ENCODE assay signal across 8 cellular contexts in genomic region chr9:86947146-86948081, GRCh38. TPM values are rescaled to one million over a fixed set of nuclear protein-coding genes. Genes with fewer than 3 reads are reported as not detected.
A peak's percentile ranks its signal among the peaks of the same experiment; 100 is the strongest.
DNase-seq lines count a peak whose midpoint lies in the region; FAIRE-seq and TF ChIP-seq lines count a peak whose summit lies in the region.

TSS of gene GAS1 (minus strand) at chr9:86947506. CDS start at chr9:86946779, 727 bp downstream.

- intact Hi-C loops in mammary epithelial cell (cut with micrococcal nuclease), result loop anchor here (1.0 to 10.0 kb wide), 11 partner anchors 36 to 533 kb away; no protein-coding TSS in a partner anchor

- DNase-seq in GF-D8 (lab: John Stamatoyannopoulos, UW), result peak; percentile 31
- DNase-seq in HEK293T (ENCODE audit: extremely low spot score), result peak; percentile 86
- DNase-seq in NCI-H1092 (lab: John Stamatoyannopoulos, UW), result peak; percentile 60
- peak; percentile 80 for DNase-seq in mammary epithelial cell
- no peak for DNase-seq in D721Med (ENCODE audit: insufficient read length, low spot score)

- dilution Hi-C loops in mammary epithelial cell (cut with HindIII; ENCODE audit: low sequenced_read_pairs), result loop anchor here (5.0 kb wide), 1 partner anchor 35 kb away; no protein-coding TSS in a partner anchor

- H3K79me2 ChIP-seq in mammary epithelial cell (ENCODE audit: insufficient read depth, low read length), result peaks cover 7% of the 10 kb centered on the region

- H3K9ac ChIP-seq in mammary epithelial cell (ENCODE audit: insufficient read depth, low read length) (peak within 1 kb of the TSS; percentile 66), iPS-20b (ENCODE audit: low read depth, low read length) (peak within 1 kb of the TSS; percentile 74; the same call in 1 of the 2 replicates), skeletal muscle satellite cell (ENCODE audit: low read depth, low read length) (peak within 1 kb of the TSS; percentile 90)

- H3K27ac ChIP-seq in VCaP (peak within 1 kb of the TSS; percentile 65), mammary epithelial cell (ENCODE audit: insufficient read depth, low read depth, low read length) (peak within 1 kb of the TSS; percentile 55), iPS-20b (ENCODE audit: low read length) (no peak within 1 kb of the TSS)

- no peaks in the 10 kb centered on the region for H4K20me1 ChIP-seq in mammary epithelial cell (ENCODE audit: insufficient read depth, low read length)

- TF ChIP-seq CTCF in VCaP (conservative IDR thresholded peaks at IDR 0.05) (no peak), mammary epithelial cell (conservative IDR thresholded peaks at IDR 0.05 in 1 of 2, IDR thresholded peaks at IDR 0.05 in 1 of 2; ENCODE audit: extremely low read depth in 1 of 2, insufficient read depth in 1 of 2, low read depth in 1 of 2, low read length in 2 of 2) (no peak), D721Med (IDR thresholded peaks at IDR 0.05; ENCODE audit: insufficient read depth, missing control alignments) (no peak)

- in situ Hi-C loops in mammary epithelial cell (cut with MboI; ENCODE audit: low sequenced_read_pairs in 2 of 2), result loop anchor here (10.0 to 25.0 kb wide), 4 partner anchors 310 to 715 kb away; no protein-coding TSS in a partner anchor

- H3K4me3 ChIP-seq in mammary epithelial cell (replicated peaks in 1 of 3; ENCODE audit: insufficient read depth in 1 of 3, low read depth in 2 of 3, low read length in 3 of 3) (peak within 1 kb of the TSS; percentile 68 to 93 (median 85)), iPS-20b (ENCODE audit: low read length) (peak within 1 kb of the TSS; percentile 77), skeletal muscle satellite cell (ENCODE audit: low read length) (peak within 1 kb of the TSS; percentile 97)

- H3K27me3 ChIP-seq in mammary epithelial cell (ENCODE audit: insufficient read depth, low read length) (no peaks in the 10 kb centered on the region), iPS-20b (ENCODE audit: insufficient read depth, low read length) (peaks cover 55% of the 10 kb centered on the region), skeletal muscle satellite cell (ENCODE audit: control insufficient read depth, insufficient read depth, low read length) (no peaks in the 10 kb centered on the region)

- no TSS peak for BruUV-seq in mammary epithelial cell (replicated peaks; lab: Mats Ljungman, UMichigan)

- H3K36me3 ChIP-seq in mammary epithelial cell (ENCODE audit: insufficient read depth, low read length) (no peaks in the 10 kb centered on the region), iPS-20b (ENCODE audit: insufficient read depth, low read depth, low read length) (no peaks in the 10 kb centered on the region), skeletal muscle satellite cell (ENCODE audit: insufficient read depth, low read length) (peaks cover 10% of the 10 kb centered on the region)

- no peak for FAIRE-seq in D721Med (lab: Jason Lieb, UNC)

- H3K9me3 ChIP-seq in mammary epithelial cell (replicated peaks; ENCODE audit: insufficient read depth, low read length), result no peaks in the 10 kb centered on the region
- H3K9me3 ChIP-seq in iPS-20b (ENCODE audit: insufficient read depth, low read depth, low read length), result no peaks in the 10 kb centered on the region
- H3K9me3 ChIP-seq in skeletal muscle satellite cell (replicated peaks; ENCODE audit: low read length), result peaks cover under 1% of the 10 kb centered on the region

- H2AFZ ChIP-seq in mammary epithelial cell (ENCODE audit: low read depth, low read length), result peak within 1 kb of the TSS; percentile 88

- peak within 1 kb of the TSS; percentile 92 for H3K4me2 ChIP-seq in mammary epithelial cell (ENCODE audit: insufficient read depth, low read depth, low read length)
- H3K4me2 ChIP-seq in skeletal muscle satellite cell (ENCODE audit: low read length), result peak within 1 kb of the TSS; percentile 98

- CTCF ChIA-PET in HEK293T (lab: Yijun Ruan, JAX), result interaction anchor here (0.6 to 1.1 kb wide), 3 partner anchors 14 to 302 kb away, joined by 3 to 10 read pairs (median 3); no protein-coding TSS in a partner anchor
- CTCF ChIA-PET in mammary epithelial cell (lab: Charles Lee; ENCODE audit: low non-redundant PET), result interaction anchor here (0.6 to 0.9 kb wide), 4 partner anchors 60 to 463 kb away, joined by 3 to 7 read pairs (median 4); no protein-coding TSS in a partner anchor

- peaks cover 9% of the 10 kb centered on the region for H3K4me1 ChIP-seq in mammary epithelial cell (ENCODE audit: insufficient read depth, low read length)
- peaks cover 33% of the 10 kb centered on the region for H3K4me1 ChIP-seq in iPS-20b (ENCODE audit: insufficient read depth, low read length)
- peaks cover 23% of the 10 kb centered on the region for H3K4me1 ChIP-seq in skeletal muscle satellite cell (ENCODE audit: control insufficient read depth, insufficient read depth, low read length)

- 2% methylated on average over 19 of the region's 89 CpGs for WGBS in mammary epithelial cell (ENCODE audit: low coverage, missing lambda C conversion rate)

- POLR2A ChIA-PET in HEK293T (lab: Yijun Ruan, JAX), result interaction anchor here (1.2 kb wide), 1 partner anchor 140 kb away, joined by 4 read pairs; no protein-coding TSS in a partner anchor

TF ChIP-seq in HEK293T, 16 proteins besides CTCF, POLR2A, EP300 and RAD21:
- TF ChIP-seq SP1 (IDR thresholded peaks at IDR 0.05), result no peak
- no peak for TF ChIP-seq FOXA1 (IDR thresholded peaks at IDR 0.05)
- peak; percentile 30; the same call in 1 of the 2 replicates for TF ChIP-seq CTBP1 (IDR thresholded peaks at IDR 0.05; ENCODE audit: borderline replicate concordance)
- TF ChIP-seq FOXM1 (IDR thresholded peaks at IDR 0.05; ENCODE audit: borderline replicate concordance), result peak; percentile 65; the same call in 1 of the 2 replicates
- no peak for TF ChIP-seq LEF1 (IDR thresholded peaks at IDR 0.05; ENCODE audit: borderline replicate concordance)
- TF ChIP-seq ZNF384 (IDR thresholded peaks at IDR 0.05), result peak; percentile 93
- TF ChIP-seq L3MBTL2 (conservative IDR thresholded peaks at IDR 0.05), result 0 out of 2 replicates have a peak, but pooled peaks have one; percentile 37

RNA-seq across cellular contexts. Expression of gene GAS1, which starts in this region (rescaled TPM):
- 10 to 100 TPM in 1 of 2 donors, 1 to 10 TPM in 1; 2.8 to 15.7 TPM for total RNA-seq in mammary epithelial cell
- polyA plus RNA-seq in mammary epithelial cell, result 1.4 TPM
- 1.7 TPM for polyA minus RNA-seq in mammary epithelial cell
- total RNA-seq in skeletal muscle satellite cell (2012; rRNA removed), result 2.0 and 5.5 TPM in 2 replicates
